In genomic region chr10:129464251-129464650, GRCh38 we compare ENCODE assay signal across 18 cellular contexts. TPM values are rescaled to one million over a fixed set of nuclear protein-coding genes. Genes with fewer than 3 reads are reported as not detected.
DNase-seq lines count a peak whose midpoint lies in the region; TF ChIP-seq lines count a peak whose summit lies in the region.
"Had no signal": no experiment of that assay in that cellular context is flagged by ENCODE, and none has a peak within 500 bp of the region (broad histone marks: within the 10 kb centered on the region; RNA-seq: fewer than 3 reads in every experiment).

No MANE protein-coding gene starts in this region.

- no peaks in the 10 kb centered on the region for H3K9me3 ChIP-seq in ascending aorta
- H3K9me3 ChIP-seq: A549 had no signal

- intact Hi-C loops in ascending aorta (cut with DNase I): no loop called here

- H3K27me3 ChIP-seq in ascending aorta: no peaks in the 10 kb centered on the region

- H3K27ac ChIP-seq in RWPE1 (no peak overlapping the region), ascending aorta (no peak overlapping the region)
- H3K27ac ChIP-seq: A549 had no signal

- H3K4me3 Mint-ChIP-seq in type B pancreatic cell: peak overlapping the region; percentile 74
- H3K4me3 Mint-ChIP-seq: B cell, CD14-positive monocyte had no signal

- peaks cover 6% of the 10 kb centered on the region for H3K4me1 Mint-ChIP-seq in type B pancreatic cell (ENCODE audit: unreplicated experiment)

- H3K9me3 Mint-ChIP-seq in type B pancreatic cell: no peaks in the 10 kb centered on the region
- H3K9me3 Mint-ChIP-seq: CD14-positive monocyte had no signal

- DNase-seq in HT-29 (ENCODE audit: low spot score): peak; percentile 65
- DNase-seq in RWPE1 (ENCODE audit: low spot score): peak; percentile 50
- peak; percentile 81 for DNase-seq in islet precursor cell
- no peak for DNase-seq in type B pancreatic cell (ENCODE audit: extremely low spot score, unreplicated experiment)
- no peak for DNase-seq in NCI-H187 (lab: John Stamatoyannopoulos, UW)
- DNase-seq in DMS153 treated with DMSO at 0.1 percent for 48 hours (lab: John Stamatoyannopoulos, UW; ENCODE audit: unreplicated experiment): no peak
- DNase-seq in ascending aorta (ENCODE audit: low spot score in 2 of 2): no peak
- DNase-seq: EL, NCI-H1092 treated with DMSO at 0.1 percent for 48 hours, NCI-H1436 treated with DMSO at 0.1 percent for 48 hours, NCI-H2029, NCI-H345, NCI-H524, SHP77 had no signal

- H3K4me1 ChIP-seq in ascending aorta: peaks cover 5 to 9% of the 10 kb centered on the region in 2 donors
- H3K4me1 ChIP-seq: A549 had no signal

- H3K27ac Mint-ChIP-seq in type B pancreatic cell: peak overlapping the region; percentile 86
- H3K27ac Mint-ChIP-seq: B cell, CD14-positive monocyte had no signal

- peaks cover 3% of the 10 kb centered on the region for H3K27me3 Mint-ChIP-seq in type B pancreatic cell

- H3K4me3 ChIP-seq in ascending aorta: no peak overlapping the region
- H3K4me3 ChIP-seq: A549, K562 had no signal

- H3K36me3 Mint-ChIP-seq in type B pancreatic cell: no peaks in the 10 kb centered on the region
- H3K36me3 Mint-ChIP-seq: CD14-positive monocyte had no signal

- CTCF ChIA-PET in RWPE1 (lab: Yijun Ruan, JAX): no interaction called here

- TF ChIP-seq CTCF in RWPE1 (conservative IDR thresholded peaks at IDR 0.05; ENCODE audit: low read depth): no peak
- TF ChIP-seq CTCF in type B pancreatic cell (conservative IDR thresholded peaks at IDR 0.05): no peak
- TF ChIP-seq CTCF in ascending aorta (IDR thresholded peaks at IDR 0.05): no peak

- POLR2A ChIA-PET in RWPE1 (lab: Yijun Ruan, JAX; ENCODE audit: low non-redundant PET): no interaction called here

- no peaks in the 10 kb centered on the region for H3K36me3 ChIP-seq in ascending aorta

RNA-seq across cellular contexts. Expression of gene MGMT, which starts 2.8 kb away (rescaled TPM):
- total RNA-seq in HT-29 (2014; rRNA removed; shearing (Covaris generic)): 25.7 and 32.7 TPM in 2 replicates
- total RNA-seq in type B pancreatic cell (ENCODE audit: low replicate concordance) (13.5 and 18.8 TPM in 2 replicates), ascending aorta (7.0 TPM)

Comparison
In these comparisons a context has a peak if more than half of its experiments do, and no peak if none do; other contexts are left out.
1. DNase-seq: peak in HT-29 (single experiment), RWPE1 (single experiment) and islet precursor cell (single experiment); none in type B pancreatic cell (single experiment), NCI-H187 (0 of 2), DMS153 treated with DMSO at 0.1 percent for 48 hours (single experiment) and ascending aorta (0 of 2).